2 cellular contexts compared by ENCODE assay signal in the genomic region with DNA sequence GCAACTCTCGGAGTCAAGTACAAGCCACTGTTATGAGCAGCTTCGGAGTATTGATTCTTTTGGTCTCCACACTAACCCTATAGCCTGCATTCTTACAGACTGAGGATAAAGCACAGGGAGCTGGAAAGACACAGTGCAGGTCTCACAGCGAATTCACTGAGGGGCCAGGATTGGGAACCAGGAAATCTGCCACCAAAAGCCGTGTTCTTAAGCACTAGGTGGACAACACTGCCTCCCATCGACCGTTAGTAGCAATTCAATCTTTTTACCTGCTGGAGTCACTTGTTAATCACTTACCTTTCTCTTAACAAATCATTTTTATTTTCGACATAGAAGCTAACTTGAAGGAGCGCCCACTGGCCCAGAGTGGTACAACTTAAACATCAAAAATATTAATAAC.
TF ChIP-seq lines count a peak whose summit lies in the region.

No MANE protein-coding gene starts in this region.

TF ChIP-seq in SK-N-SH, 30 proteins besides CTCF, POLR2A, EP300 and RAD21:
- TF ChIP-seq POLR2AphosphoS5 (IDR thresholded peaks at IDR 0.05; ENCODE audit: low read depth, low read length) (no peak), FOXJ3 (CRISPR knock-in tag; IDR thresholded peaks at IDR 0.05) (no peak), TCF12 (IDR thresholded peaks at IDR 0.05) (no peak), SMC3 (IDR thresholded peaks at IDR 0.05; ENCODE audit: low read depth, low read length) (no peak), FOXM1 (IDR thresholded peaks at IDR 0.05; ENCODE audit: low read depth) (no peak), TEAD4 (IDR thresholded peaks at IDR 0.05; ENCODE audit: borderline replicate concordance, insufficient read depth) (no peak), MXI1 (IDR thresholded peaks at IDR 0.05; ENCODE audit: low read depth, low read length) (no peak), REST (IDR thresholded peaks at IDR 0.05; ENCODE audit: low read depth, low read length) (no peak), EZH2phosphoT487 (IDR thresholded peaks at IDR 0.05; ENCODE audit: borderline replicate concordance, low read depth) (no peak), NFIC (IDR thresholded peaks at IDR 0.05; ENCODE audit: borderline replicate concordance) (no peak), NRF1 (IDR thresholded peaks at IDR 0.05; ENCODE audit: low read depth, low read length) (no peak), RCOR1 (IDR thresholded peaks at IDR 0.05; ENCODE audit: low read length) (no peak), MEF2A (IDR thresholded peaks at IDR 0.05; ENCODE audit: borderline replicate concordance, low read depth) (no peak), RXRA (IDR thresholded peaks at IDR 0.05; ENCODE audit: borderline replicate concordance, low read depth) (no peak), USF2 (IDR thresholded peaks at IDR 0.05; ENCODE audit: borderline replicate concordance, low read depth, low read length) (no peak), YY1 (IDR thresholded peaks at IDR 0.05; ENCODE audit: low read depth) (no peak), CHD2 (IDR thresholded peaks at IDR 0.05; ENCODE audit: low read length, partially characterized antibody) (no peak)
- TF ChIP-seq, protein P1, sequence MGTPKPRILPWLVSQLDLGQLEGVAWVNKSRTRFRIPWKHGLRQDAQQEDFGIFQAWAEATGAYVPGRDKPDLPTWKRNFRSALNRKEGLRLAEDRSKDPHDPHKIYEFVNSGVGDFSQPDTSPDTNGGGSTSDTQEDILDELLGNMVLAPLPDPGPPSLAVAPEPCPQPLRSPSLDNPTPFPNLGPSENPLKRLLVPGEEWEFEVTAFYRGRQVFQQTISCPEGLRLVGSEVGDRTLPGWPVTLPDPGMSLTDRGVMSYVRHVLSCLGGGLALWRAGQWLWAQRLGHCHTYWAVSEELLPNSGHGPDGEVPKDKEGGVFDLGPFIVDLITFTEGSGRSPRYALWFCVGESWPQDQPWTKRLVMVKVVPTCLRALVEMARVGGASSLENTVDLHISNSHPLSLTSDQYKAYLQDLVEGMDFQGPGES (IDR thresholded peaks at IDR 0.05; ENCODE audit: low read depth, low read length): no peak
- TF ChIP-seq, protein P2, sequence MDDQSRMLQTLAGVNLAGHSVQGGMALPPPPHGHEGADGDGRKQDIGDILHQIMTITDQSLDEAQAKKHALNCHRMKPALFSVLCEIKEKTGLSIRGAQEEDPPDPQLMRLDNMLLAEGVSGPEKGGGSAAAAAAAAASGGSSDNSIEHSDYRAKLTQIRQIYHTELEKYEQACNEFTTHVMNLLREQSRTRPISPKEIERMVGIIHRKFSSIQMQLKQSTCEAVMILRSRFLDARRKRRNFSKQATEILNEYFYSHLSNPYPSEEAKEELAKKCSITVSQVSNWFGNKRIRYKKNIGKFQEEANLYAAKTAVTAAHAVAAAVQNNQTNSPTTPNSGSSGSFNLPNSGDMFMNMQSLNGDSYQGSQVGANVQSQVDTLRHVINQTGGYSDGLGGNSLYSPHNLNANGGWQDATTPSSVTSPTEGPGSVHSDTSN (IDR thresholded peaks at IDR 0.05): no peak

TF ChIP-seq in SK-N-SH treated with all-trans-retinoic acid at 6 μM for 48 hours, 23 proteins besides CTCF, POLR2A, EP300 and RAD21:
- TF ChIP-seq OSR1 (CRISPR knock-in tag; IDR thresholded peaks at IDR 0.05): no peak
- TF ChIP-seq, protein P3, sequence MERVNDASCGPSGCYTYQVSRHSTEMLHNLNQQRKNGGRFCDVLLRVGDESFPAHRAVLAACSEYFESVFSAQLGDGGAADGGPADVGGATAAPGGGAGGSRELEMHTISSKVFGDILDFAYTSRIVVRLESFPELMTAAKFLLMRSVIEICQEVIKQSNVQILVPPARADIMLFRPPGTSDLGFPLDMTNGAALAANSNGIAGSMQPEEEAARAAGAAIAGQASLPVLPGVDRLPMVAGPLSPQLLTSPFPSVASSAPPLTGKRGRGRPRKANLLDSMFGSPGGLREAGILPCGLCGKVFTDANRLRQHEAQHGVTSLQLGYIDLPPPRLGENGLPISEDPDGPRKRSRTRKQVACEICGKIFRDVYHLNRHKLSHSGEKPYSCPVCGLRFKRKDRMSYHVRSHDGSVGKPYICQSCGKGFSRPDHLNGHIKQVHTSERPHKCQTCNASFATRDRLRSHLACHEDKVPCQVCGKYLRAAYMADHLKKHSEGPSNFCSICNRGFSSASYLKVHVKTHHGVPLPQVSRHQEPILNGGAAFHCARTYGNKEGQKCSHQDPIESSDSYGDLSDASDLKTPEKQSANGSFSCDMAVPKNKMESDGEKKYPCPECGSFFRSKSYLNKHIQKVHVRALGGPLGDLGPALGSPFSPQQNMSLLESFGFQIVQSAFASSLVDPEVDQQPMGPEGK (CRISPR knock-in tag; IDR thresholded peaks at IDR 0.05; ENCODE audit: borderline replicate concordance): no peak
- TF ChIP-seq ZNF8 (CRISPR knock-in tag; IDR thresholded peaks at IDR 0.05): no peak
- no peak for TF ChIP-seq BACH2 (CRISPR knock-in tag; IDR thresholded peaks at IDR 0.05; ENCODE audit: borderline replicate concordance)
- no peak for TF ChIP-seq SNAI2 (CRISPR knock-in tag; IDR thresholded peaks at IDR 0.05)
- TF ChIP-seq ZFP3 (CRISPR knock-in tag; IDR thresholded peaks at IDR 0.05): no peak
- no peak for TF ChIP-seq PPARA (CRISPR knock-in tag; IDR thresholded peaks at IDR 0.05; ENCODE audit: borderline replicate concordance)
- TF ChIP-seq TOX (CRISPR knock-in tag; IDR thresholded peaks at IDR 0.05; ENCODE audit: borderline replicate concordance): no peak
- TF ChIP-seq TCF4 (CRISPR knock-in tag; IDR thresholded peaks at IDR 0.05; ENCODE audit: borderline replicate concordance): no peak
- TF ChIP-seq ARNTL (CRISPR knock-in tag; IDR thresholded peaks at IDR 0.05; ENCODE audit: borderline replicate concordance, low read depth): no peak
- no peak for TF ChIP-seq POU6F1 (CRISPR knock-in tag; IDR thresholded peaks at IDR 0.05; ENCODE audit: borderline replicate concordance, low read depth)
- TF ChIP-seq ISL1 (CRISPR knock-in tag; IDR thresholded peaks at IDR 0.05): no peak
- no peak for TF ChIP-seq GLIS3 (CRISPR knock-in tag; IDR thresholded peaks at IDR 0.05)
- no peak for TF ChIP-seq ZNF70 (CRISPR knock-in tag; IDR thresholded peaks at IDR 0.05)
- no peak for TF ChIP-seq CREB5 (CRISPR knock-in tag; IDR thresholded peaks at IDR 0.05; ENCODE audit: low read depth)
- TF ChIP-seq CSRNP3 (CRISPR knock-in tag; IDR thresholded peaks at IDR 0.05): no peak
- no peak for TF ChIP-seq ZNF565 (CRISPR knock-in tag; conservative IDR thresholded peaks at IDR 0.05; ENCODE audit: low read depth)
- no peak for TF ChIP-seq ZC3H10 (CRISPR knock-in tag; IDR thresholded peaks at IDR 0.05)
